Comparison of ENCODE assay signal across 23 cellular contexts in genomic region chr22:39611360-39611759, GRCh38.
"Had no signal": no experiment of that assay in that cellular context is flagged by ENCODE, and none has a peak within 500 bp of the region (broad histone marks: within the 10 kb centered on the region; RNA-seq: fewer than 3 reads in every experiment).

No MANE protein-coding gene starts in this region.

- H3K9me3 ChIP-seq: SJSA1 had no signal

- H3K4me3 Mint-ChIP-seq: IgD-negative memory B cell had no signal

- H3K4me2 ChIP-seq: KMS-11 had no signal

- H3K27ac ChIP-seq: HL-60, KMS-11, SJSA1 had no signal

- FAIRE-seq: HTR-8/SVneo, K562, RCC 7860 had no signal

- H3K36me3 ChIP-seq: SJSA1 had no signal

- H3K9ac ChIP-seq: KMS-11 had no signal

- DNase-seq: Kasumi-1, MM.1S, NCI-H1092 treated with DMSO at 0.1 percent for 48 hours, NCI-H1436, NCI-H187 treated with DMSO at 0.1 percent for 48 hours, NCI-H2029 treated with DMSO at 0.1 percent for 48 hours, NCI-H2171 treated with DMSO at 0.1 percent for 48 hours, NCI-H345, NCI-H446 treated with DMSO at 0.1 percent for 48 hours, NCI-H510A treated with DMSO at 0.1 percent for 48 hours, NCI-H526 treated with DMSO at 0.1 percent for 48 hours, NCI-H748 treated with DMSO at 0.1 percent for 48 hours, Right ventricle myocardium superior, RPMI8226, SIG-M5 had no signal

- H3K4me3 ChIP-seq: K562, SJSA1, SK-N-MC had no signal

- H3K27ac Mint-ChIP-seq: IgD-negative memory B cell had no signal
